ENCODE assay signal across 8 cellular contexts in the genomic region with DNA sequence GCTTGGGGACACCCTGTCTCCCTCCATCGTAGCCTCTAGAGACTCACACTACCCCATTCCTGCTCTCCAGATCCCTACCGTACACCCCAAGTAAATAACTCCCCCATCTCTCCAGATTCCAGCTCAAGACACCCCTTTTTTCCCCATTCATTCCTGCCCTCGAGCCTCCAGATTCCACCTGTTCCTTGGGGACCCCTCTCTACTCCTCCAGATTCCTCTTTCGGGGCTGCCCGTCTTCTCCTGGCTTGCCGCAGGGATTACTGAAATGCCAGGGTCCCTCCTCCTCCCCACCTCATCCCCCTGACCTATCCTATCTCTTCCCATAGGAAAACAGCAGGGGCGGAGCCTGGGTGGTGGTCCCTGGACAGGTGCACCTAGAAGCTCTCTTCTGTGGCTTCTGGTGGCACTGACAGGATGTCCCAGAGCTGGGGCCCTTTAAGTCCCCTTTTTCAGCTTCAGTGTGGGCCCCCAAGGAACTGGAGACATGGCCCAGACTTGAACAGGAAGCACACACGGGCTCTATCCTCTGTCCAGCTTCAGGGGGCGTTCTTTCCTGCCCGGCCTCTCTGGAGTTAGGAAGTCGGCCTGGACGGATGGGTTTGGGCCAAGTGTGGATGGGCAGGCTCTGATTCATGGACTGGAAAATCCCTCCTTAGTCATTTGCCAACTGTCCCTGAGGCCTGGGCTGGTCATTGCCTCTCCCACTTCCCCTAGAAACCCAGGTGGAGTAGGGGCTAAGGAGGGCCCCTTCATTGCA. TPM values are rescaled to one million over a fixed set of nuclear protein-coding genes. Genes with fewer than 3 reads are reported as not detected.
DNase-seq lines count a peak whose midpoint lies in the region; ATAC-seq and TF ChIP-seq lines count a peak whose summit lies in the region.

No MANE protein-coding gene starts in this region.

- H3K36me3 ChIP-seq in cardiac muscle cell (no peaks in the 10 kb centered on the region), parathyroid adenoma (ENCODE audit: control insufficient read depth, insufficient read depth, low read length) (no peaks in the 10 kb centered on the region)

- H3K27ac ChIP-seq in cardiac muscle cell (no peak overlapping the region), parathyroid adenoma (peak overlapping the region; percentile 34)

- H3K4me2 ChIP-seq in parathyroid adenoma (ENCODE audit: low read length), result peak overlapping the region; percentile 62

- no peaks in the 10 kb centered on the region for H3K9me3 ChIP-seq in cardiac muscle cell (ENCODE audit: low read depth)
- no peaks in the 10 kb centered on the region for H3K9me3 ChIP-seq in parathyroid adenoma (ENCODE audit: control insufficient read depth, low read length)

- H3K4me3 ChIP-seq in AG10803 (ENCODE audit: low read length) (peak overlapping the region; percentile 82), HFF-Myc (replicated peaks; ENCODE audit: low read depth, low read length) (peak overlapping the region; percentile 72), cardiac muscle cell (peak overlapping the region; percentile 66), parathyroid adenoma (ENCODE audit: low read depth, low read length) (peak overlapping the region; percentile 72)

- H3K79me2 ChIP-seq in parathyroid adenoma, result no peaks in the 10 kb centered on the region

- ATAC-seq in activated CD8-positive, alpha-beta T cell treated with anti-CD3 and anti-CD28 coated beads, Interleukin-2, amount 10 ng/mL, durations not matched to agents 7 days and 5 days, result no peak
- no peak for ATAC-seq in HG03342 (IDR thresholded peaks at IDR 0.05; ENCODE audit: unreplicated experiment)
- no peak for ATAC-seq in GM21367 (IDR thresholded peaks at IDR 0.05; ENCODE audit: unreplicated experiment)

- DNase-seq in AG10803 (ENCODE audit: low read depth) (peak; percentile 95), HFF-Myc (ENCODE audit: extremely low read depth, low read depth) (peak; percentile 85), cardiac muscle cell (ENCODE audit: low read depth in 1 of 2, low spot score in 1 of 2) (peak in 1 of 2 donors; percentile 95), GDM1 (lab: John Stamatoyannopoulos, UW) (no peak)
- DNase-seq in activated CD8-positive, alpha-beta T cell treated with anti-CD3 and anti-CD28 coated beads, Interleukin-2, amount 10 ng/mL, durations not matched to agents 7 days and 5 days, result peak; percentile 39

- CTCF ChIA-PET in activated CD8-positive, alpha-beta T cell treated with anti-CD3 and anti-CD28 coated beads, Interleukin-2, amount 10 ng/mL, durations not matched to agents 7 days and 5 days (lab: Charles Lee), result interaction anchor here (0.8 to 5.9 kb wide), 5 partner anchors 9 to 66 kb away, joined by 3 to 42 read pairs (median 3); no protein-coding TSS in a partner anchor

- H3K36me3 Mint-ChIP-seq in activated CD8-positive, alpha-beta T cell treated with anti-CD3 and anti-CD28 coated beads, Interleukin-2, amount 10 ng/mL, durations not matched to agents 7 days and 5 days (ENCODE audit: low read depth), result peaks cover 3% of the 10 kb centered on the region

- H3K27me3 ChIP-seq in cardiac muscle cell (no peaks in the 10 kb centered on the region), parathyroid adenoma (ENCODE audit: control insufficient read depth, insufficient read depth, low read length) (no peaks in the 10 kb centered on the region)

- H2AFZ ChIP-seq in parathyroid adenoma, result no peak overlapping the region

- H3K4me3 Mint-ChIP-seq in activated CD8-positive, alpha-beta T cell treated with anti-CD3 and anti-CD28 coated beads, Interleukin-2, amount 10 ng/mL, durations not matched to agents 7 days and 5 days, result peak overlapping the region; percentile 76

- H3K9me3 Mint-ChIP-seq in activated CD8-positive, alpha-beta T cell treated with anti-CD3 and anti-CD28 coated beads, Interleukin-2, amount 10 ng/mL, durations not matched to agents 7 days and 5 days (ENCODE audit: insufficient read depth), result no peaks in the 10 kb centered on the region

- peaks cover 30% of the 10 kb centered on the region for H3K4me1 Mint-ChIP-seq in activated CD8-positive, alpha-beta T cell treated with anti-CD3 and anti-CD28 coated beads, Interleukin-2, amount 10 ng/mL, durations not matched to agents 7 days and 5 days (ENCODE audit: low read depth)

- no peak overlapping the region for H3K9ac ChIP-seq in parathyroid adenoma

- POLR2A ChIA-PET in activated CD8-positive, alpha-beta T cell treated with anti-CD3 and anti-CD28 coated beads, Interleukin-2, amount 10 ng/mL, durations not matched to agents 7 days and 5 days (lab: Charles Lee), result interaction anchor here (0.5 to 3.1 kb wide), 8 partner anchors 8 to 340 kb away, joined by 3 to 25 read pairs (median 3); a partner anchor contains a TSS

- H3K27me3 Mint-ChIP-seq in activated CD8-positive, alpha-beta T cell treated with anti-CD3 and anti-CD28 coated beads, Interleukin-2, amount 10 ng/mL, durations not matched to agents 7 days and 5 days (ENCODE audit: low read depth), result no peaks in the 10 kb centered on the region

- H3K4me1 ChIP-seq in cardiac muscle cell (ENCODE audit: low read depth), result peaks cover 5% of the 10 kb centered on the region
- peaks cover 8% of the 10 kb centered on the region for H3K4me1 ChIP-seq in parathyroid adenoma

- TF ChIP-seq CTCF in AG10803 (conservative IDR thresholded peaks at IDR 0.05; ENCODE audit: low read length) (peak; percentile 53), HFF-Myc (IDR thresholded peaks at IDR 0.05; ENCODE audit: low read depth, low read length, missing control alignments) (peak; percentile 39), cardiac muscle cell (IDR thresholded peaks at IDR 0.05; ENCODE audit: low read depth, low read length) (peak; percentile 55), parathyroid adenoma (IDR thresholded peaks at IDR 0.05) (no peak)

- H3K27ac Mint-ChIP-seq in activated CD8-positive, alpha-beta T cell treated with anti-CD3 and anti-CD28 coated beads, Interleukin-2, amount 10 ng/mL, durations not matched to agents 7 days and 5 days, result peak overlapping the region; percentile 80

RNA-seq across cellular contexts. Expression of a gene that starts 1.2 kb away (rescaled TPM):
- total RNA-seq in activated CD8-positive, alpha-beta T cell treated with anti-CD3 and anti-CD28 coated beads, Interleukin-2, amount 10 ng/mL, durations not matched to agents 7 days and 5 days, result 1 to 10 TPM; 8.4 to 9.5 TPM
- total RNA-seq in cardiac muscle cell, result 13.7 and 29.8 TPM in 2 replicates
- polyA plus RNA-seq in cardiac muscle cell, result 13.0 and 19.6 TPM in 2 replicates

RNA-seq across cellular contexts. Expression of a gene that starts 22.2 kb away (rescaled TPM):
- 100 to 1,000 TPM; 112 to 114 TPM for total RNA-seq in activated CD8-positive, alpha-beta T cell treated with anti-CD3 and anti-CD28 coated beads, Interleukin-2, amount 10 ng/mL, durations not matched to agents 7 days and 5 days
- 276 and 280 TPM in 2 replicates for total RNA-seq in cardiac muscle cell
- polyA plus RNA-seq in cardiac muscle cell, result 242 and 245 TPM in 2 replicates

RNA-seq across cellular contexts. Expression of a gene that starts 32.2 kb away (rescaled TPM):
- total RNA-seq in activated CD8-positive, alpha-beta T cell treated with anti-CD3 and anti-CD28 coated beads, Interleukin-2, amount 10 ng/mL, durations not matched to agents 7 days and 5 days, result 10 to 100 TPM; 47.8 to 50.6 TPM
- total RNA-seq in cardiac muscle cell, result 79.8 and 92.4 TPM in 2 replicates
- polyA plus RNA-seq in cardiac muscle cell, result 24.8 and 25.8 TPM in 2 replicates
